1 cellular context compared by ENCODE assay signal in the genomic region with DNA sequence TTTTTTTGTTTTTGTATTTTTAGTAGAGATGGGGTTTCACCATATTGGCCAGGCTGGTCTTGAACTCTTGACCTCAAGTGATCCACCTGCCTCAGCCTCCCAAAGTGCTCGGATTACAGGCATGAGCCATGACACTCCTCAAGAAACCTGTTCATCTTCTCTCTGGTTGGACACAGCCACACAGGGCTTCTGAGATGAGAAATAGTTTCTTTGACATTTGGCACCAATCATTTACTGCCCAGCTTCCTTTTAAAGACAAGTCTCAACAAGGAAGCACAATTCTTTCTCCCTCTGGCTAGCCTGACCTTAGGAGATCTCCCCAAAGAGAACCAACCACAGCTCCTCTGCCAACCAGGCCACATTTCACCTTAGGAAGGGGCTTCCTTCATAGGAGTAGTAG. TPM values are rescaled to one million over a fixed set of nuclear protein-coding genes. Genes with fewer than 3 reads are reported as not detected.
"Had no signal": no experiment of that assay in that cellular context is flagged by ENCODE, and none has a peak within 500 bp of the region (broad histone marks: within the 10 kb centered on the region; RNA-seq: fewer than 3 reads in every experiment).

No MANE protein-coding gene starts in this region.

RNA-seq across cellular contexts. Expression of a gene that starts 14.0 kb away (rescaled TPM):
- total RNA-seq: IMR-90 had no signal
